ENCODE assay signal across 30 cellular contexts in the genomic region with DNA sequence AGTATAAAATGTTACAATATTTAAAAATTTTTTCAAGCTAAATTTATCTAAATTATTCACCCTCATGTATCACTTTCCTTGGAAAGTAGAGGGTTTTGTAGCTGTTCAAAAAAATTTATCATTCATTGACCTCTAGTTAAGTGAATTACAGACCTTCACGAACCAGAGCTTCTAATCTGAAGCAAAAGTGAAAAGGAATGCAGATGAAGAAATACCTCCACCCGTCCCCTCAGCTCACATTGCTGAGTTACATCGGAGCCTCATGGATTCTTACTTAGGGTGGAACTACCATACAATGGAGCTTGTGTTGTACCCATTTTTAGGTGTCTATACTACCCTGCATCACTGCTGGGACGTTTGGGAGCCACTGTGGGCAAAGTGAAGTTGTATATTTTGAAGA.
"Had no signal": no experiment of that assay in that cellular context is flagged by ENCODE, and none has a peak within 500 bp of the region (broad histone marks: within the 10 kb centered on the region; RNA-seq: fewer than 3 reads in every experiment).

No MANE protein-coding gene starts in this region.

- ATAC-seq: heart right ventricle, left cardiac atrium, left lobe of liver, lower lobe of right lung, natural killer cell, sciatic nerve, upper lobe of right lung had no signal

- H3K9me3 ChIP-seq: heart right ventricle, lower lobe of right lung, ovary, right atrium auricular region, suprapubic skin, thoracic aorta, tibial artery, upper lobe of right lung had no signal

- H2AFZ ChIP-seq: hepatocyte, neural progenitor cell had no signal

- DNase-seq: heart right ventricle; islet precursor cell; kidney glomerular epithelial cell; left cardiac atrium; lower lobe of right lung; mammary epithelial cell; mesendoderm; naive B cell; natural killer cell; nephron progenitor cell; ovary; stimulated activated CD4-positive, alpha-beta T cell treated with anti-CD3 and anti-CD28 coated beads, Interleukin-12 subunit alpha, Interleukin-12 subunit beta, amount 100 ng/mL, for 4 hours; stimulated activated CD4-positive, alpha-beta T cell treated with anti-CD3 and anti-CD28 coated beads, Interleukin-15, amount 100 ng/mL, for 24 hours; stimulated activated CD4-positive, alpha-beta T cell treated with anti-CD3 and anti-CD28 coated beads, Interleukin-2, amount 100 ng/mL, for 24 hours; stimulated activated CD4-positive, alpha-beta T cell treated with anti-CD3 and anti-CD28 coated beads, Interleukin-4, amount 100 ng/mL, for 1 hour; stimulated activated naive CD4-positive, alpha-beta T cell; tibial artery; upper lobe of right lung had no signal

- H3K36me3 Mint-ChIP-seq: neural progenitor cell had no signal

- H3K27ac Mint-ChIP-seq: mesothelial cell of epicardium; neural progenitor cell; progenitor cell of endocrine pancreas; stimulated activated naive CD8-positive, alpha-beta T cell treated with anti-CD3 and anti-CD28 coated beads, Interleukin-15, Interleukin-2, amounts not matched to agents 100 ng/mL and 50 ng/mL, for 24 hours had no signal

- H3K9ac ChIP-seq: neural progenitor cell had no signal

- H3K27me3 ChIP-seq: heart right ventricle, hepatocyte, neural progenitor cell, ovary, right atrium auricular region, suprapubic skin, tibial artery, upper lobe of right lung had no signal

- H3K27ac ChIP-seq: heart right ventricle, hepatocyte, lower lobe of right lung, neural progenitor cell, ovary, right atrium auricular region, skin epidermis, suprapubic skin, thoracic aorta, tibial artery, upper lobe of right lung had no signal

- H3K9me3 Mint-ChIP-seq: naive B cell, natural killer cell had no signal

- FAIRE-seq: urothelium cell line had no signal

- H3K4me3 Mint-ChIP-seq: mesothelial cell of epicardium; natural killer cell; nephron progenitor cell; neural progenitor cell; stimulated activated naive CD8-positive, alpha-beta T cell treated with anti-CD3 and anti-CD28 coated beads, Interleukin-15, Interleukin-2, amounts not matched to agents 100 ng/mL and 50 ng/mL, for 24 hours had no signal

- H3K4me3 ChIP-seq: heart right ventricle, hepatocyte, lower lobe of right lung, neural progenitor cell, ovary, right atrium auricular region, skin epidermis, suprapubic skin, thoracic aorta, tibial artery, upper lobe of right lung had no signal

- H3K36me3 ChIP-seq: heart right ventricle, lower lobe of right lung, neural progenitor cell, ovary, right atrium auricular region, suprapubic skin, thoracic aorta, tibial artery, upper lobe of right lung had no signal

- H3K27me3 Mint-ChIP-seq: naive B cell; stimulated activated naive CD8-positive, alpha-beta T cell treated with anti-CD3 and anti-CD28 coated beads, Interleukin-15, Interleukin-2, amounts not matched to agents 100 ng/mL and 50 ng/mL, for 24 hours had no signal

- H3K4me1 ChIP-seq: neural progenitor cell, right atrium auricular region, suprapubic skin had no signal

- H3K4me2 ChIP-seq: hepatocyte, neural progenitor cell had no signal
